ENCODE assay signal across 20 cellular contexts in genomic region chr1:5519366-5520135, GRCh38.
"Had no signal": no experiment of that assay in that cellular context is flagged by ENCODE, and none has a peak within 500 bp of the region (broad histone marks: within the 10 kb centered on the region; RNA-seq: fewer than 3 reads in every experiment).

No MANE protein-coding gene starts in this region.

- H3K9me3 ChIP-seq: left ventricle myocardium inferior, pancreas, prostate gland, spleen, upper lobe of left lung had no signal

- H3K9me3 Mint-ChIP-seq: memory B cell; stimulated activated effector memory CD8-positive, alpha-beta T cell treated with anti-CD3 and anti-CD28 coated beads, Interleukin-12 subunit alpha, Interleukin-12 subunit beta, amount 100 ng/mL, for 72 hours; stimulated activated naive CD8-positive, alpha-beta T cell treated with anti-CD3 and anti-CD28 coated beads, Interleukin-15, Interleukin-2, amounts not matched to agents 100 ng/mL and 50 ng/mL, for 24 hours had no signal

- H3K4me1 Mint-ChIP-seq: memory B cell; stimulated activated effector memory CD8-positive, alpha-beta T cell treated with anti-CD3 and anti-CD28 coated beads, Interleukin-12 subunit alpha, Interleukin-12 subunit beta, amount 100 ng/mL, for 72 hours had no signal

- H3K4me3 ChIP-seq: left ventricle myocardium inferior, pancreas, prostate gland, spleen, tibial nerve, upper lobe of left lung had no signal

- DNase-seq: hippocampal formation; kidney; left colon; left ventricle myocardium inferior; naive thymus-derived CD8-positive, alpha-beta T cell; pancreas; posterior cingulate gyrus; retina; right cardiac atrium; small intestine; spleen; stimulated activated CD4-positive, alpha-beta T cell treated with anti-CD3 and anti-CD28 coated beads, Interleukin-4, amount 100 ng/mL, for 24 hours; stimulated activated naive CD4-positive, alpha-beta T cell; upper lobe of left lung had no signal

- ATAC-seq: left colon; naive thymus-derived CD8-positive, alpha-beta T cell; pancreas; right cardiac atrium; sciatic nerve; stimulated activated effector memory CD8-positive, alpha-beta T cell treated with anti-CD3 and anti-CD28 coated beads, Interleukin-12 subunit alpha, Interleukin-12 subunit beta, amount 100 ng/mL, for 72 hours had no signal

- H3K27me3 ChIP-seq: pancreas, tibial nerve, upper lobe of left lung had no signal

- H3K27ac ChIP-seq: left ventricle myocardium inferior, pancreas, prostate gland, spleen, tibial nerve, upper lobe of left lung had no signal

- H3K4me3 Mint-ChIP-seq: memory B cell; naive thymus-derived CD8-positive, alpha-beta T cell; stimulated activated effector memory CD8-positive, alpha-beta T cell treated with anti-CD3 and anti-CD28 coated beads, Interleukin-12 subunit alpha, Interleukin-12 subunit beta, amount 100 ng/mL, for 72 hours; stimulated activated naive CD8-positive, alpha-beta T cell treated with anti-CD3 and anti-CD28 coated beads, Interleukin-15, Interleukin-2, amounts not matched to agents 100 ng/mL and 50 ng/mL, for 24 hours had no signal

- H3K4me1 ChIP-seq: left ventricle myocardium inferior, pancreas, prostate gland, tibial nerve had no signal

- H3K36me3 Mint-ChIP-seq: memory B cell; naive thymus-derived CD8-positive, alpha-beta T cell; stimulated activated effector memory CD8-positive, alpha-beta T cell treated with anti-CD3 and anti-CD28 coated beads, Interleukin-12 subunit alpha, Interleukin-12 subunit beta, amount 100 ng/mL, for 72 hours had no signal

- H3K27ac Mint-ChIP-seq: memory B cell; naive thymus-derived CD8-positive, alpha-beta T cell; stimulated activated effector memory CD8-positive, alpha-beta T cell treated with anti-CD3 and anti-CD28 coated beads, Interleukin-12 subunit alpha, Interleukin-12 subunit beta, amount 100 ng/mL, for 72 hours; stimulated activated naive CD8-positive, alpha-beta T cell treated with anti-CD3 and anti-CD28 coated beads, Interleukin-15, Interleukin-2, amounts not matched to agents 100 ng/mL and 50 ng/mL, for 24 hours had no signal

- H3K36me3 ChIP-seq: left ventricle myocardium inferior, pancreas, prostate gland, spleen, tibial nerve, upper lobe of left lung had no signal
